Comparison of ENCODE assay signal across 18 cellular contexts in genomic region chr13:46350003-46350402, GRCh38. TPM values are rescaled to one million over a fixed set of nuclear protein-coding genes. Genes with fewer than 3 reads are reported as not detected.
DNase-seq lines count a peak whose midpoint lies in the region; ATAC-seq and TF ChIP-seq lines count a peak whose summit lies in the region.
"Had no signal": no experiment of that assay in that cellular context is flagged by ENCODE, and none has a peak within 500 bp of the region (broad histone marks: within the 10 kb centered on the region; RNA-seq: fewer than 3 reads in every experiment).

No MANE protein-coding gene starts in this region.

- no peak overlapping the region for H3K14ac ChIP-seq in IMR-90 (replicated peaks; ENCODE audit: low read depth, low read length)

- intact Hi-C loops in right cardiac atrium (cut with DNase I) (no loop called here), IMR-90 (cut with micrococcal nuclease) (no loop called here)

- peaks cover 3% of the 10 kb centered on the region for H3K27me3 Mint-ChIP-seq in glutamatergic neuron (ENCODE audit: unreplicated experiment)
- H3K27me3 Mint-ChIP-seq: IgD-negative memory B cell had no signal

- no peaks in the 10 kb centered on the region for H3K36me3 Mint-ChIP-seq in glutamatergic neuron (ENCODE audit: unreplicated experiment)
- H3K36me3 Mint-ChIP-seq: CD4-positive, alpha-beta memory T cell had no signal

- no peak overlapping the region for H2AK5ac ChIP-seq in IMR-90 (ENCODE audit: low read depth, low read length)

- H2BK5ac ChIP-seq in IMR-90 (ENCODE audit: low read depth, low read length, poor library complexity, severe bottlenecking) = no peak overlapping the region

- H3K9me1 ChIP-seq in IMR-90 (ENCODE audit: insufficient read depth, low read length) = no peaks in the 10 kb centered on the region; the same call in 1 of the 2 replicates

- no peak overlapping the region for H2AK9ac ChIP-seq in IMR-90 (replicated peaks; ENCODE audit: low read depth, low read length, poor library complexity)

- H4K91ac ChIP-seq in IMR-90 (ENCODE audit: insufficient read depth, low read depth, low read length) = no peak overlapping the region

- H3K79me1 ChIP-seq in IMR-90 (ENCODE audit: low read depth in 1 of 2, low read length in 2 of 2) = no peaks in the 10 kb centered on the region

- no peak overlapping the region for H3K4ac ChIP-seq in IMR-90 (ENCODE audit: low read depth, low read length)

- H3K18ac ChIP-seq in IMR-90 (ENCODE audit: low read depth, low read length) = no peak overlapping the region

- ATAC-seq in right cardiac atrium = no peak
- no peak for ATAC-seq in IMR-90 (ENCODE audit: low read depth)

- no peak overlapping the region for H2BK120ac ChIP-seq in IMR-90 (ENCODE audit: low read depth, low read length)

- CTCF ChIA-PET in IMR-90 (lab: Yijun Ruan, JAX) = no interaction called here

- H3K4me1 Mint-ChIP-seq in glutamatergic neuron (ENCODE audit: low read depth, unreplicated experiment) = peaks cover 14% of the 10 kb centered on the region

- TF ChIP-seq RAD21 in IMR-90 (IDR thresholded peaks at IDR 0.05; ENCODE audit: low read length) = no peak

- no peak overlapping the region for H3K4me2 ChIP-seq in IMR-90 (ENCODE audit: low read depth, low read length)
- H3K4me2 ChIP-seq: BLaER1 had no signal

- in situ Hi-C loops in IMR-90 (cut with MboI; ENCODE audit: low sequenced_read_pairs) = no loop called here

- no peak overlapping the region for H2BK20ac ChIP-seq in IMR-90 (ENCODE audit: low read depth, low read length)

- H3K4me3 Mint-ChIP-seq in glutamatergic neuron (ENCODE audit: unreplicated experiment) = no peak overlapping the region
- H3K4me3 Mint-ChIP-seq: CD14-positive monocyte; CD4-positive, alpha-beta memory T cell had no signal

- H3K9me3 Mint-ChIP-seq in glutamatergic neuron (ENCODE audit: unreplicated experiment) = peaks cover 4% of the 10 kb centered on the region

- H3K4me3 ChIP-seq in right atrium auricular region (no peak overlapping the region), right cardiac atrium (ENCODE audit: low read length) (no peak overlapping the region), IMR-90 (ENCODE audit: insufficient read depth, low read depth, low read length) (no peak overlapping the region)
- H3K4me3 ChIP-seq: BLaER1, GM23248 had no signal

- H3K27me3 ChIP-seq in right atrium auricular region = no peaks in the 10 kb centered on the region
- no peaks in the 10 kb centered on the region for H3K27me3 ChIP-seq in right cardiac atrium (ENCODE audit: control insufficient read depth, insufficient read depth)
- peaks cover 8% of the 10 kb centered on the region; the same call in 1 of the 2 replicates for H3K27me3 ChIP-seq in IMR-90 (ENCODE audit: control insufficient read depth, insufficient read depth, low read length)
- H3K27me3 ChIP-seq: BLaER1 had no signal

- H2BK15ac ChIP-seq in IMR-90 (ENCODE audit: low read depth, low read length) = no peak overlapping the region

- POLR2A ChIA-PET in IMR-90 (lab: Charles Lee; ENCODE audit: unreplicated experiment) = no interaction called here

- no peak for TF ChIP-seq CTCF in right atrium auricular region (IDR thresholded peaks at IDR 0.05)
- no peak for TF ChIP-seq CTCF in IMR-90 (conservative IDR thresholded peaks at IDR 0.05; ENCODE audit: low read depth, low read length)
- no peak for TF ChIP-seq CTCF in glutamatergic neuron (IDR thresholded peaks at IDR 0.05; ENCODE audit: partially characterized antibody, unreplicated experiment)

- H3K27ac ChIP-seq in right atrium auricular region (no peak overlapping the region), right cardiac atrium (ENCODE audit: low read length) (no peak overlapping the region), IMR-90 (ENCODE audit: insufficient read depth, low read length) (no peak overlapping the region)
- H3K27ac ChIP-seq: BLaER1, GM23248, HL-60 had no signal

- no peak overlapping the region for H3K9ac ChIP-seq in IMR-90 (ENCODE audit: low read depth, low read length)
- H3K9ac ChIP-seq: BLaER1, GM23248 had no signal

- H3K27ac Mint-ChIP-seq in glutamatergic neuron (ENCODE audit: unreplicated experiment) = peak overlapping the region; percentile 57
- H3K27ac Mint-ChIP-seq: CD4-positive, alpha-beta memory T cell had no signal

- no peak for TF ChIP-seq POLR2A in IMR-90 (IDR thresholded peaks at IDR 0.05; ENCODE audit: low read depth, low read length)

- no peak overlapping the region for H4K5ac ChIP-seq in IMR-90 (ENCODE audit: low read depth, low read length)

- H4K20me1 ChIP-seq in IMR-90 (ENCODE audit: insufficient read depth, low read length) = peaks cover 4% of the 10 kb centered on the region; the same call in 1 of the 2 replicates
- H4K20me1 ChIP-seq: BLaER1 had no signal

- H3K4me1 ChIP-seq in right atrium auricular region (no peaks in the 10 kb centered on the region), right cardiac atrium (ENCODE audit: control insufficient read depth, insufficient read depth, low read length) (no peaks in the 10 kb centered on the region), IMR-90 (ENCODE audit: control insufficient read depth, insufficient read depth, low read length) (no peaks in the 10 kb centered on the region; the same call in 1 of the 2 replicates)

- DNase-seq in right atrium auricular region (ENCODE audit: low spot score) = peak; percentile 53
- no peak for DNase-seq in right cardiac atrium
- DNase-seq in IMR-90 = no peak
- no peak for DNase-seq in glutamatergic neuron
- DNase-seq in activated CD4-positive, alpha-beta T cell treated with anti-CD3 and anti-CD28 coated beads for 1 hour = no peak
- DNase-seq in T-helper 9 cell = no peak
- DNase-seq: AML-193; CD4-positive, alpha-beta memory T cell; DMS153; DMS79; GDM1; GM23248; HCEC 1CT had no signal

- WGBS in right cardiac atrium = 89% methylated on average over 11 of the region's 11 CpGs
- WGBS in IMR-90 (ENCODE audit: extremely low coverage in 2 of 2, insufficient read length in 1 of 2), 2 experiments = 51% methylated on average over 5 of the region's 11 CpGs; no CpG with 5 or more reads in 1 of the 2 experiments

- BruUV-seq in IMR-90 (replicated peaks; lab: Mats Ljungman, UMichigan) = no TSS peak

- dilution Hi-C loops in IMR-90 (cut with HindIII; ENCODE audit: low sequenced_read_pairs, unreplicated experiment) = no loop called here

- no peak overlapping the region for H3K56ac ChIP-seq in IMR-90 (ENCODE audit: extremely low read depth, insufficient read depth, low read length)

- H3K9me3 ChIP-seq in right atrium auricular region = no peaks in the 10 kb centered on the region
- H3K9me3 ChIP-seq in right cardiac atrium (ENCODE audit: control insufficient read depth, low read length) = no peaks in the 10 kb centered on the region
- peaks cover 5% of the 10 kb centered on the region; the same call in 1 of the 2 replicates for H3K9me3 ChIP-seq in IMR-90 (ENCODE audit: control insufficient read depth, insufficient read depth, low read length)
- H3K9me3 ChIP-seq: BLaER1 had no signal

- H3K36me3 ChIP-seq in right atrium auricular region (no peaks in the 10 kb centered on the region), IMR-90 (ENCODE audit: control insufficient read depth, insufficient read depth, low read length) (no peaks in the 10 kb centered on the region)
- H3K36me3 ChIP-seq: BLaER1 had no signal

- H3K23ac ChIP-seq in IMR-90 (ENCODE audit: low read depth, low read length) = no peak overlapping the region

- H2AFZ ChIP-seq in IMR-90 (replicated peaks; ENCODE audit: low read length, poor library complexity) = no peak overlapping the region
- H2AFZ ChIP-seq: GM23248 had no signal

- no peak overlapping the region for H4K8ac ChIP-seq in IMR-90 (ENCODE audit: low read depth in 2 of 2, low read length in 2 of 2)

TF ChIP-seq in IMR-90, 13 proteins besides CTCF, POLR2A, EP300 and RAD21:
- TF ChIP-seq MAFK (IDR thresholded peaks at IDR 0.05; ENCODE audit: low read depth, low read length) = peak; percentile 92
- TF ChIP-seq BHLHE40 (IDR thresholded peaks at IDR 0.05; ENCODE audit: low read depth, low read length) = no peak
- TF ChIP-seq MXI1 (IDR thresholded peaks at IDR 0.05; ENCODE audit: borderline replicate concordance, low read depth, low read length) = no peak
- TF ChIP-seq CEBPB (IDR thresholded peaks at IDR 0.05; ENCODE audit: low read depth, low read length) = no peak

RNA-seq across cellular contexts. Expression of gene RUBCNL, which starts 37.0 kb away (rescaled TPM):
- 1 to 10 TPM in 1 of 2 donors, under 1 TPM in 1; 0.59 to 1.5 TPM for total RNA-seq in right atrium auricular region
- total RNA-seq in right cardiac atrium = 1 to 10 TPM; 1.0 to 1.8 (median 1.3) TPM
- 0.36 TPM for polyA plus RNA-seq in right cardiac atrium
- total RNA-seq in IMR-90 (2012; rRNA removed) = under 0.01 TPM in 1 of 2 replicates, not detected in the other
- polyA plus RNA-seq in IMR-90 (2012; rRNA removed) = 0.03 and 0.06 TPM in 2 replicates
- polyA plus RNA-seq in IMR-90 (2012; cell fraction: cytosol; rRNA removed) = not detected in 2 replicates
- 0.10 and 0.16 TPM in 2 replicates for polyA plus RNA-seq in IMR-90 (2012; cell fraction: nucleus; rRNA removed; ENCODE audit: low replicate concordance)
- total RNA-seq in glutamatergic neuron (ENCODE audit: unreplicated experiment) = 1.9 TPM
- total RNA-seq: CD4-positive, alpha-beta memory T cell; Daoy had no signal
